Comparison of ENCODE assay signal across 19 cellular contexts in genomic region chr10:4144802-4145201, GRCh38.
DNase-seq lines count a peak whose midpoint lies in the region; ATAC-seq and TF ChIP-seq lines count a peak whose summit lies in the region.
"Had no signal": no experiment of that assay in that cellular context is flagged by ENCODE, and none has a peak within 500 bp of the region (broad histone marks: within the 10 kb centered on the region; RNA-seq: fewer than 3 reads in every experiment).

No MANE protein-coding gene starts in this region.

- H3K4me3 ChIP-seq in AG10803 (ENCODE audit: low read length) = no peak overlapping the region
- no peak overlapping the region for H3K4me3 ChIP-seq in HEK293 (ENCODE audit: low read depth, low read length)
- H3K4me3 ChIP-seq in astrocyte of the spinal cord (ENCODE audit: low read depth, low read length) = no peak overlapping the region
- no peak overlapping the region for H3K4me3 ChIP-seq in fibroblast of the aortic adventitia (ENCODE audit: low read depth, low read length)
- H3K4me3 ChIP-seq in SK-N-SH (ENCODE audit: low read depth in 2 of 2, low read length in 1 of 2) = no peak overlapping the region
- H3K4me3 ChIP-seq in left lung = no peak overlapping the region
- H3K4me3 ChIP-seq: lung, skin epidermis, uterus had no signal

- 80% methylated on average over 6 of the region's 6 CpGs for WGBS in SK-N-SH (ENCODE audit: low lambda C conversion rate)

- peak; percentile 5 for DNase-seq in AG10803 (ENCODE audit: low read depth)
- peak; percentile 26 for DNase-seq in astrocyte of the spinal cord (ENCODE audit: low read depth, low spot score)
- peak; percentile 11 for DNase-seq in fibroblast of the aortic adventitia (ENCODE audit: low read depth)
- DNase-seq in SK-N-SH = no peak
- DNase-seq in KG1 (lab: John Stamatoyannopoulos, UW) = no peak
- no peak for DNase-seq in cortex of kidney (lab: John Stamatoyannopoulos, UW)
- no peak for DNase-seq in left lung
- DNase-seq: activated naive CD4-positive, alpha-beta T cell treated with Interleukin-2 at 50 U/mL for 16 hours; activated T-cell treated with anti-CD3 and anti-CD28 coated beads for 4 hours; naive thymus-derived CD4-positive, alpha-beta T cell; NCI-H2081; NCI-H510A treated with DMSO at 0.1 percent for 48 hours; Right ventricle myocardium superior; stimulated activated CD4-positive, alpha-beta T cell treated with anti-CD3 and anti-CD28 coated beads, Interleukin-4, amount 100 ng/mL, for 1 hour; T-helper 1 cell; uterus had no signal

- H3K9me3 ChIP-seq in HEK293 (ENCODE audit: control insufficient read depth, insufficient read depth, low read depth, low read length) = no peaks in the 10 kb centered on the region
- 0 out of 2 replicates have a peak, but pooled peaks cover 5% of the 10 kb centered on the region for H3K9me3 ChIP-seq in SK-N-SH
- peaks cover 0 to 20% of the 10 kb centered on the region in 2 donors for H3K9me3 ChIP-seq in left lung

- H3K79me2 ChIP-seq in SK-N-SH (ENCODE audit: insufficient read depth) = no peaks in the 10 kb centered on the region

- in situ Hi-C loops in astrocyte of the spinal cord (cut with HindIII; ENCODE audit: low sequenced_read_pairs) = no loop called here

- no peaks in the 10 kb centered on the region for H3K4me1 ChIP-seq in HEK293 (ENCODE audit: control insufficient read depth, insufficient read depth, low read length)
- H3K4me1 ChIP-seq in SK-N-SH (ENCODE audit: control insufficient read depth in 1 of 2, insufficient read depth in 2 of 2, low read depth in 1 of 2, low read length in 1 of 2) = no peaks in the 10 kb centered on the region
- no peaks in the 10 kb centered on the region for H3K4me1 ChIP-seq in left lung
- H3K4me1 ChIP-seq: uterus had no signal

- TF ChIP-seq EP300 in SK-N-SH (IDR thresholded peaks at IDR 0.05; ENCODE audit: borderline replicate concordance in 1 of 2, low read depth in 1 of 2, low read length in 1 of 2) = no peak

- H3K27ac ChIP-seq in HEK293 (ENCODE audit: extremely low read depth, low read depth, low read length) = no peak overlapping the region
- H3K27ac ChIP-seq in SK-N-SH (ENCODE audit: low read depth in 2 of 2, low read length in 1 of 2) = no peak overlapping the region
- no peak overlapping the region for H3K27ac ChIP-seq in left lung
- H3K27ac ChIP-seq: skin epidermis, uterus had no signal

- H3K9ac ChIP-seq in SK-N-SH = no peak overlapping the region

- H3K4me2 ChIP-seq in SK-N-SH = no peak overlapping the region

- H3K9me2 ChIP-seq in SK-N-SH = peaks cover 3% of the 10 kb centered on the region; the same call in 1 of the 2 replicates

- ATAC-seq in left lung = no peak
- ATAC-seq: naive thymus-derived CD4-positive, alpha-beta T cell had no signal

- CTCF ChIA-PET in HEK293 (lab: Yijun Ruan, JAX) (no interaction called here), SK-N-SH (lab: Yijun Ruan, JAX) (no interaction called here)

- no peaks in the 10 kb centered on the region for H3K36me3 ChIP-seq in HEK293 (ENCODE audit: control insufficient read depth in 2 of 2, insufficient read depth in 1 of 2, low read length in 2 of 2)
- no peaks in the 10 kb centered on the region for H3K36me3 ChIP-seq in SK-N-SH (replicated peaks in 1 of 2; ENCODE audit: control insufficient read depth in 1 of 2, insufficient read depth in 2 of 2, low read length in 1 of 2)
- H3K36me3 ChIP-seq in left lung = no peaks in the 10 kb centered on the region
- H3K36me3 ChIP-seq: uterus had no signal

- POLR2A ChIA-PET in HEK293 (lab: Yijun Ruan, JAX) (no interaction called here), SK-N-SH (lab: Yijun Ruan, JAX) (no interaction called here)

- no peak for TF ChIP-seq CTCF in AG10803 (conservative IDR thresholded peaks at IDR 0.05; ENCODE audit: low read length)
- TF ChIP-seq CTCF in HEK293 (tag by site-specific recombination; IDR thresholded peaks at IDR 0.05) = no peak
- TF ChIP-seq CTCF in astrocyte of the spinal cord (IDR thresholded peaks at IDR 0.05; ENCODE audit: low read depth, low read length) = no peak
- TF ChIP-seq CTCF in fibroblast of the aortic adventitia (IDR thresholded peaks at IDR 0.05; ENCODE audit: insufficient read depth, low read length) = no peak
- TF ChIP-seq CTCF in SK-N-SH (IDR thresholded peaks at IDR 0.05) = no peak
- no peak for TF ChIP-seq CTCF in left lung (IDR thresholded peaks at IDR 0.05)

- no peak for TF ChIP-seq RAD21 in SK-N-SH (IDR thresholded peaks at IDR 0.05; ENCODE audit: low read length)

- no peak overlapping the region for H2AFZ ChIP-seq in SK-N-SH (ENCODE audit: low read depth)

- no peaks in the 10 kb centered on the region for H4K20me1 ChIP-seq in SK-N-SH (ENCODE audit: insufficient read depth)

- no peaks in the 10 kb centered on the region for H3F3A ChIP-seq in SK-N-SH (replicated peaks; ENCODE audit: insufficient read depth)

- intact Hi-C loops in left lung (cut with DNase I) = no loop called here

- no peaks in the 10 kb centered on the region for H3K27me3 ChIP-seq in SK-N-SH (ENCODE audit: insufficient read depth)
- no peaks in the 10 kb centered on the region for H3K27me3 ChIP-seq in left lung
- H3K27me3 ChIP-seq: uterus had no signal

TF ChIP-seq in HEK293, 187 proteins besides CTCF, POLR2A, EP300 and RAD21 (continues in another document):
- TF ChIP-seq, protein P1, sequence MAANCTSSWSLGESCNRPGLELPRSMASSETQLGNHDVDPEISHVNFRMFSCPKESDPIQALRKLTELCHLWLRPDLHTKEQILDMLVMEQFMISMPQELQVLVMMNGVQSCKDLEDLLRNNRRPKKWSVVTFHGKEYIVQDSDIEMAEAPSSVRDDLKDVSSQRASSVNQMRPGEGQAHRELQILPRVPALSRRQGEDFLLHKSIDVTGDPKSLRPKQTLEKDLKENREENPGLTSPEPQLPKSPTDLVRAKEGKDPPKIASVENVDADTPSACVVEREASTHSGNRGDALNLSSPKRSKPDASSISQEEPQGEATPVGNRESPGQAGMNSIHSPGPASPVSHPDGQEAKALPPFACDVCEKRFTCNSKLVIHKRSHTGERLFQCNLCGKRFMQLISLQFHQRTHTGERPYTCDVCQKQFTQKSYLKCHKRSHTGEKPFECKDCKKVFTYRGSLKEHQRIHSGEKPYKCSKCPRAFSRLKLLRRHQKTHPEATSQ (tag by site-specific recombination; IDR thresholded peaks at IDR 0.05) = no peak
- no peak for TF ChIP-seq ZBTB7A (tag by site-specific recombination; IDR thresholded peaks at IDR 0.05; ENCODE audit: low read depth)
- TF ChIP-seq ZNF510 (tag by site-specific recombination; IDR thresholded peaks at IDR 0.05; ENCODE audit: insufficient replicate concordance) = no peak
- TF ChIP-seq, protein P2, sequence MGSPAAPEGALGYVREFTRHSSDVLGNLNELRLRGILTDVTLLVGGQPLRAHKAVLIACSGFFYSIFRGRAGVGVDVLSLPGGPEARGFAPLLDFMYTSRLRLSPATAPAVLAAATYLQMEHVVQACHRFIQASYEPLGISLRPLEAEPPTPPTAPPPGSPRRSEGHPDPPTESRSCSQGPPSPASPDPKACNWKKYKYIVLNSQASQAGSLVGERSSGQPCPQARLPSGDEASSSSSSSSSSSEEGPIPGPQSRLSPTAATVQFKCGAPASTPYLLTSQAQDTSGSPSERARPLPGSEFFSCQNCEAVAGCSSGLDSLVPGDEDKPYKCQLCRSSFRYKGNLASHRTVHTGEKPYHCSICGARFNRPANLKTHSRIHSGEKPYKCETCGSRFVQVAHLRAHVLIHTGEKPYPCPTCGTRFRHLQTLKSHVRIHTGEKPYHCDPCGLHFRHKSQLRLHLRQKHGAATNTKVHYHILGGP (tag by site-specific recombination; IDR thresholded peaks at IDR 0.05) = no peak

TF ChIP-seq in SK-N-SH, 30 proteins besides CTCF, POLR2A, EP300 and RAD21:
- TF ChIP-seq MXI1 (IDR thresholded peaks at IDR 0.05; ENCODE audit: low read depth, low read length) (no peak), NFIC (IDR thresholded peaks at IDR 0.05; ENCODE audit: borderline replicate concordance) (no peak), EZH2phosphoT487 (IDR thresholded peaks at IDR 0.05; ENCODE audit: borderline replicate concordance, low read depth) (no peak), SMC3 (IDR thresholded peaks at IDR 0.05; ENCODE audit: low read depth, low read length) (no peak), GATA2 (CRISPR knock-in tag; IDR thresholded peaks at IDR 0.05) (no peak), RFX5 (IDR thresholded peaks at IDR 0.05; ENCODE audit: low read length) (no peak), RCOR1 (IDR thresholded peaks at IDR 0.05; ENCODE audit: low read length) (no peak), MEF2A (IDR thresholded peaks at IDR 0.05; ENCODE audit: borderline replicate concordance, low read depth) (no peak)
- TF ChIP-seq, protein P3, sequence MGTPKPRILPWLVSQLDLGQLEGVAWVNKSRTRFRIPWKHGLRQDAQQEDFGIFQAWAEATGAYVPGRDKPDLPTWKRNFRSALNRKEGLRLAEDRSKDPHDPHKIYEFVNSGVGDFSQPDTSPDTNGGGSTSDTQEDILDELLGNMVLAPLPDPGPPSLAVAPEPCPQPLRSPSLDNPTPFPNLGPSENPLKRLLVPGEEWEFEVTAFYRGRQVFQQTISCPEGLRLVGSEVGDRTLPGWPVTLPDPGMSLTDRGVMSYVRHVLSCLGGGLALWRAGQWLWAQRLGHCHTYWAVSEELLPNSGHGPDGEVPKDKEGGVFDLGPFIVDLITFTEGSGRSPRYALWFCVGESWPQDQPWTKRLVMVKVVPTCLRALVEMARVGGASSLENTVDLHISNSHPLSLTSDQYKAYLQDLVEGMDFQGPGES (IDR thresholded peaks at IDR 0.05; ENCODE audit: low read depth, low read length) = no peak
- TF ChIP-seq, protein P4, sequence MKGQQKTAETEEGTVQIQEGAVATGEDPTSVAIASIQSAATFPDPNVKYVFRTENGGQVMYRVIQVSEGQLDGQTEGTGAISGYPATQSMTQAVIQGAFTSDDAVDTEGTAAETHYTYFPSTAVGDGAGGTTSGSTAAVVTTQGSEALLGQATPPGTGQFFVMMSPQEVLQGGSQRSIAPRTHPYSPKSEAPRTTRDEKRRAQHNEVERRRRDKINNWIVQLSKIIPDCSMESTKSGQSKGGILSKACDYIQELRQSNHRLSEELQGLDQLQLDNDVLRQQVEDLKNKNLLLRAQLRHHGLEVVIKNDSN (IDR thresholded peaks at IDR 0.05; ENCODE audit: borderline replicate concordance, low read depth) = no peak

Comparison
In these comparisons a context has a peak if more than half of its experiments do, and no peak if none do; other contexts are left out.
1. DNase-seq: peak in AG10803 (single experiment), astrocyte of the spinal cord (single experiment) and fibroblast of the aortic adventitia (single experiment); none in SK-N-SH (single experiment), KG1 (single experiment), cortex of kidney (single experiment) and left lung (0 of 2).